In the genomic region with DNA sequence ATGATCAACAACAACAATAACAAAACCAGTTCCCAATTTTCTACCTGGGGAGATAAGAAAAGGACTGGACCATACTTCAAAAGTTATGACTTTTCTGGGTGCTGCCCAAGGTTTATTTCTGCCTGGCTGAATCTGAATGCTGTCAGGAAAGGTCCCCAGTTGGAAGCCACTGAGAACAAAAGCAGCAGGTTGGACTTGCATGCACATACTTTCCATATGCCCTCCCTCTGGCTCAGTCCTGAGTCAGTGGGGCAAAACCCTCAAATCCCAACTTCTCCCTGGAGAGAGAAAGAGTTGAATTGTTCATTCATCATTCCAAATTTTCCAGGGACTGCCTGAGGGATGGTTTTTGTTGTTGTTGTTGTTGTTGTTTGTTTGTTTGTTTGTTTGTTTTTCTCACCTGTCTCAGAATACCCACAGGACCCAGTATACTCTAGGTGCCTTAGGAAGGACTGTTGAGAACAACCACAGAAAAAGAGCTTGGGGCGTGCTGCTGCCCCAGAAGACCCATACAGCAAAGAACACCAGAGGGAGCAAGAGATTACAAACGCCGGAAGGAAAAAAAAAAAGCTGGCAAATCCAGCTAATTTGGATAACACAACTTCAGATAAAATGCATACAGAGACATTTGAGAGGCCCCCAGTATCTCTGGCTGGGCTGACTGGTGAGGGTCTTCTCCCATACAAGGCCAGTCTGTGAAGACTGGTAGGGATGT, we compare ENCODE assay signal across 9 cellular contexts.
DNase-seq lines count a peak whose midpoint lies in the region; ATAC-seq, FAIRE-seq and TF ChIP-seq lines count a peak whose summit lies in the region.
"Had no signal": no experiment of that assay in that cellular context is flagged by ENCODE, and none has a peak within 500 bp of the region (broad histone marks: within the 10 kb centered on the region; RNA-seq: fewer than 3 reads in every experiment).

No MANE protein-coding gene starts in this region.

- H3K27ac ChIP-seq in Karpas-422 (ENCODE audit: low read length): no peak overlapping the region
- H3K27ac ChIP-seq in right lobe of liver: no peak overlapping the region

- FAIRE-seq in D721Med (lab: Jason Lieb, UNC) (no peak), H54 (lab: Jason Lieb, UNC) (no peak)

- no peak overlapping the region for H3K4me2 ChIP-seq in Karpas-422 (ENCODE audit: low read depth, low read length, poor library complexity, severe bottlenecking)

- TF ChIP-seq POLR2A in right lobe of liver (IDR thresholded peaks at IDR 0.05) (no peak), H54 (IDR thresholded peaks at IDR 0.05; ENCODE audit: low read depth, low read length) (no peak)

- H2AFZ ChIP-seq in Karpas-422 (ENCODE audit: low read length): no peak overlapping the region

- 20% methylated on average over 3 of the region's 3 CpGs for WGBS in right lobe of liver (ENCODE audit: insufficient coverage, low coverage, low lambda C conversion rate, missing lambda C conversion rate)

- intact Hi-C loops in right lobe of liver (cut with DNase I) (no loop called here), natural killer cell (cut with micrococcal nuclease) (no loop called here)

- peaks cover 8% of the 10 kb centered on the region in 2 donors for H3K9me3 Mint-ChIP-seq in natural killer cell

- no peaks in the 10 kb centered on the region for H3K36me3 Mint-ChIP-seq in natural killer cell

- no peak overlapping the region for H3K4me3 Mint-ChIP-seq in natural killer cell
- H3K4me3 Mint-ChIP-seq: IgD-negative memory B cell had no signal

- TF ChIP-seq CTCF in D721Med (IDR thresholded peaks at IDR 0.05; ENCODE audit: insufficient read depth, missing control alignments) (peak; percentile 40), astrocyte of the cerebellum (IDR thresholded peaks at IDR 0.05; ENCODE audit: low read depth, low read length, missing control alignments) (peak; percentile 50), right lobe of liver (IDR thresholded peaks at IDR 0.05) (peak; percentile 19 to 57 (median 48)), natural killer cell (IDR thresholded peaks at IDR 0.05) (no peak)

- no peak overlapping the region for H3K4me3 ChIP-seq in Karpas-422 (ENCODE audit: low read length)
- H3K4me3 ChIP-seq in astrocyte of the cerebellum (ENCODE audit: low read depth, low read length): no peak overlapping the region
- H3K4me3 ChIP-seq in right lobe of liver: no peak overlapping the region

- H3K27me3 ChIP-seq in Karpas-422 (ENCODE audit: low read length): no peaks in the 10 kb centered on the region
- H3K27me3 ChIP-seq in right lobe of liver: no peaks in the 10 kb centered on the region

- H3K79me2 ChIP-seq in Karpas-422 (ENCODE audit: low read length): no peaks in the 10 kb centered on the region

- H3K27me3 Mint-ChIP-seq in natural killer cell (ENCODE audit: low read depth in 2 of 2): no peaks in the 10 kb centered on the region
- H3K27me3 Mint-ChIP-seq: IgD-negative memory B cell had no signal

- H4K20me1 ChIP-seq in Karpas-422 (ENCODE audit: insufficient read depth, low read depth, low read length): no peaks in the 10 kb centered on the region

- no peak overlapping the region for H3K27ac Mint-ChIP-seq in natural killer cell
- H3K27ac Mint-ChIP-seq: IgD-negative memory B cell had no signal

- H3K36me3 ChIP-seq in Karpas-422 (ENCODE audit: insufficient read depth, low read length) (no peaks in the 10 kb centered on the region), right lobe of liver (no peaks in the 10 kb centered on the region)

- no peak overlapping the region for H3K9ac ChIP-seq in Karpas-422 (ENCODE audit: low read length)

- in situ Hi-C loops in astrocyte of the cerebellum (cut with HindIII; ENCODE audit: low sequenced_read_pairs): no loop called here

- H3K9me3 ChIP-seq in Karpas-422 (ENCODE audit: low read length): no peaks in the 10 kb centered on the region
- no peaks in the 10 kb centered on the region for H3K9me3 ChIP-seq in right lobe of liver

- H3K9me2 ChIP-seq in Karpas-422 (replicated peaks; ENCODE audit: insufficient read depth, low read length): no peaks in the 10 kb centered on the region

- peak; percentile 58 to 80 (median 61) for ATAC-seq in right lobe of liver
- no peak for ATAC-seq in natural killer cell
- no peak for ATAC-seq in GM18861 (IDR thresholded peaks at IDR 0.05; ENCODE audit: unreplicated experiment)
- no peak for ATAC-seq in HG03432 (IDR thresholded peaks at IDR 0.05; ENCODE audit: unreplicated experiment)

- DNase-seq in D721Med (ENCODE audit: insufficient read length, low spot score) (no peak), Karpas-422 (peak; percentile 43), astrocyte of the cerebellum (ENCODE audit: low read depth) (peak; percentile 46), right lobe of liver (no peak), natural killer cell (no peak), H54 (ENCODE audit: insufficient read length, low spot score) (no peak)

- H3K4me1 Mint-ChIP-seq in natural killer cell: no peaks in the 10 kb centered on the region
- H3K4me1 Mint-ChIP-seq: IgD-negative memory B cell had no signal

- H3K4me1 ChIP-seq in Karpas-422 (ENCODE audit: low read length) (no peaks in the 10 kb centered on the region), right lobe of liver (no peaks in the 10 kb centered on the region)

Comparison
In these comparisons a context has a peak if more than half of its experiments do, and no peak if none do; other contexts are left out.
1. DNase-seq: peak in Karpas-422 (single experiment) and astrocyte of the cerebellum (single experiment); none in D721Med (single experiment), right lobe of liver (0 of 3), natural killer cell (single experiment) and H54 (single experiment).
2. ATAC-seq: peak in right lobe of liver (4 of 4); none in natural killer cell (0 of 3), GM18861 (single experiment) and HG03432 (single experiment).